In genomic region chr17:59400858-59401257, GRCh38 we compare ENCODE assay signal across 19 cellular contexts.
DNase-seq lines count a peak whose midpoint lies in the region; ATAC-seq and TF ChIP-seq lines count a peak whose summit lies in the region.
"Had no signal": no experiment of that assay in that cellular context is flagged by ENCODE, and none has a peak within 500 bp of the region (broad histone marks: within the 10 kb centered on the region; RNA-seq: fewer than 3 reads in every experiment).

No MANE protein-coding gene starts in this region.

- peak overlapping the region; percentile 38 for H3K4me3 ChIP-seq in BJ (ENCODE audit: low read depth, low read length)
- H3K4me3 ChIP-seq in foreskin fibroblast (ENCODE audit: low read depth in 1 of 2, low read length in 2 of 2), result peak overlapping the region; percentile 29 to 54
- no peak overlapping the region for H3K4me3 ChIP-seq in Caco-2 (ENCODE audit: low read depth, low read length)
- H3K4me3 ChIP-seq: Peyer's patch, transverse colon had no signal

- TF ChIP-seq CTCF in BJ (IDR thresholded peaks at IDR 0.05; ENCODE audit: insufficient read depth, low read depth, low read length) (no peak), WTC11 (IDR thresholded peaks at IDR 0.05) (no peak), foreskin fibroblast (IDR thresholded peaks at IDR 0.05; ENCODE audit: low read depth, low read length) (no peak), Caco-2 (IDR thresholded peaks at IDR 0.05; ENCODE audit: insufficient read depth in 1 of 2, low read depth in 1 of 2, low read length in 1 of 2, severe bottlenecking in 1 of 2, unreplicated experiment in 1 of 2) (no peak)

- no peaks in the 10 kb centered on the region for H3K9me3 ChIP-seq in Caco-2
- H3K9me3 ChIP-seq: Peyer's patch, transverse colon had no signal

- CTCF ChIA-PET in BJ (lab: Yijun Ruan, JAX) (interaction anchor here (1.7 kb wide), 1 partner anchor 22 kb away, joined by 3 read pairs; no protein-coding TSS in a partner anchor), WTC11 (lab: Charles Lee) (no interaction called here), Caco-2 (lab: Charles Lee) (no interaction called here)

- H3K27ac Mint-ChIP-seq in WTC11 (0 out of 2 replicates have a peak overlapping the region, but pooled peaks have one; percentile 75), Caco-2 (ENCODE audit: unreplicated experiment) (no peak overlapping the region)
- H3K27ac Mint-ChIP-seq: activated CD8-positive, alpha-beta memory T cell treated with anti-CD3 and anti-CD28 coated beads, Interleukin-2, amount 10 ng/mL, durations not matched to agents 7 days and 5 days had no signal

- H3K4me1 Mint-ChIP-seq in WTC11 (no peaks in the 10 kb centered on the region), Caco-2 (ENCODE audit: low read depth, unreplicated experiment) (no peaks in the 10 kb centered on the region)
- H3K4me1 Mint-ChIP-seq: naive B cell had no signal

- peaks cover 3% of the 10 kb centered on the region; the same call in 1 of the 2 replicates for H3K36me3 Mint-ChIP-seq in WTC11
- no peaks in the 10 kb centered on the region for H3K36me3 Mint-ChIP-seq in Caco-2 (ENCODE audit: insufficient read depth, unreplicated experiment)

- H3K4me3 Mint-ChIP-seq in WTC11 (no peak overlapping the region), Caco-2 (ENCODE audit: unreplicated experiment) (no peak overlapping the region)
- H3K4me3 Mint-ChIP-seq: activated CD8-positive, alpha-beta memory T cell treated with anti-CD3 and anti-CD28 coated beads, Interleukin-2, amount 10 ng/mL, durations not matched to agents 7 days and 5 days; naive B cell had no signal

- peaks cover 3% of the 10 kb centered on the region for H3K36me3 ChIP-seq in BJ (ENCODE audit: control insufficient read depth, insufficient read depth, low read length)
- no peaks in the 10 kb centered on the region for H3K36me3 ChIP-seq in Caco-2 (ENCODE audit: control insufficient read depth, insufficient read depth, low read length)

- H3K27me3 Mint-ChIP-seq in WTC11 (ENCODE audit: low read depth) (no peaks in the 10 kb centered on the region), Caco-2 (ENCODE audit: insufficient read depth, unreplicated experiment) (no peaks in the 10 kb centered on the region)
- H3K27me3 Mint-ChIP-seq: activated CD8-positive, alpha-beta memory T cell treated with anti-CD3 and anti-CD28 coated beads, Interleukin-2, amount 10 ng/mL, durations not matched to agents 7 days and 5 days; naive B cell had no signal

- POLR2A ChIA-PET in BJ (lab: Charles Lee), result no interaction called here
- POLR2A ChIA-PET in WTC11 (lab: Charles Lee), result no interaction called here
- POLR2A ChIA-PET in Caco-2 (lab: Charles Lee), result no interaction called here

- H3K27me3 ChIP-seq in BJ (ENCODE audit: control insufficient read depth, insufficient read depth, low read length) (no peaks in the 10 kb centered on the region), Caco-2 (replicated peaks; ENCODE audit: control insufficient read depth, insufficient read depth, low read length) (no peaks in the 10 kb centered on the region)
- H3K27me3 ChIP-seq: Peyer's patch, transverse colon had no signal

- DNase-seq in BJ (ENCODE audit: low read depth), result peak; percentile 37
- DNase-seq in WTC11 (ENCODE audit: low spot score), result no peak
- peak in 1 of 2 donors; percentile 39 for DNase-seq in foreskin fibroblast
- DNase-seq in pons (ENCODE audit: low spot score), result peak; percentile 45
- no peak for DNase-seq in DMS153 treated with DMSO at 0.1 percent for 48 hours (lab: John Stamatoyannopoulos, UW; ENCODE audit: unreplicated experiment)
- no peak for DNase-seq in Caco-2
- no peak for DNase-seq in posterior vena cava (ENCODE audit: low spot score)
- no peak for DNase-seq in D341Med (ENCODE audit: low spot score)
- DNase-seq: activated CD8-positive, alpha-beta memory T cell treated with anti-CD3 and anti-CD28 coated beads, Interleukin-2, amount 10 ng/mL, durations not matched to agents 7 days and 5 days; activated naive CD4-positive, alpha-beta T cell; DMS79; kidney glomerular epithelial cell; naive B cell; NCI-H187 treated with DMSO at 0.1 percent for 48 hours; NCI-H524 treated with DMSO at 0.1 percent for 48 hours; Peyer's patch; stimulated activated CD4-positive, alpha-beta T cell treated with anti-CD3 and anti-CD28 coated beads, Interleukin-2, amount 100 ng/mL, for 24 hours; transverse colon; WERI-Rb-1 had no signal

- no TSS peak for BruUV-seq in Caco-2 (replicated peaks; lab: Mats Ljungman, UMichigan)

- intact Hi-C loops in Caco-2 (cut with micrococcal nuclease; ENCODE audit: unreplicated experiment), result loop anchor here (2.0 kb wide), 1 partner anchor 34 kb away; no protein-coding TSS in a partner anchor
- intact Hi-C loops in posterior vena cava (cut with DNase I), result no loop called here

- no peak for ATAC-seq in WTC11
- ATAC-seq: activated CD8-positive, alpha-beta memory T cell treated with anti-CD3 and anti-CD28 coated beads, Interleukin-2, amount 10 ng/mL, durations not matched to agents 7 days and 5 days had no signal

- peaks cover 21% of the 10 kb centered on the region for H3K4me1 ChIP-seq in Caco-2
- H3K4me1 ChIP-seq: Peyer's patch had no signal

- H3K9me3 Mint-ChIP-seq in WTC11 (peaks cover 4% of the 10 kb centered on the region; the same call in 1 of the 2 replicates), Caco-2 (ENCODE audit: unreplicated experiment) (peaks cover 8% of the 10 kb centered on the region)
- H3K9me3 Mint-ChIP-seq: naive B cell had no signal

TF ChIP-seq in WTC11, 78 proteins besides CTCF, POLR2A, EP300 and RAD21:
- TF ChIP-seq MAX (CRISPR knock-in tag; IDR thresholded peaks at IDR 0.05) (no peak), ZNF532 (CRISPR knock-in tag; IDR thresholded peaks at IDR 0.05; ENCODE audit: borderline replicate concordance) (no peak), RELA (CRISPR knock-in tag; IDR thresholded peaks at IDR 0.05; ENCODE audit: borderline replicate concordance) (no peak), ELF4 (CRISPR knock-in tag; IDR thresholded peaks at IDR 0.05; ENCODE audit: low read depth) (no peak), NFYB (CRISPR knock-in tag; conservative IDR thresholded peaks at IDR 0.05; ENCODE audit: low read depth) (no peak), IRF1 (CRISPR knock-in tag; IDR thresholded peaks at IDR 0.05) (no peak), FOXK1 (CRISPR knock-in tag; IDR thresholded peaks at IDR 0.05) (no peak), JAZF1 (CRISPR knock-in tag; IDR thresholded peaks at IDR 0.05) (no peak), TCF7 (CRISPR knock-in tag; IDR thresholded peaks at IDR 0.05; ENCODE audit: low read depth) (no peak), JUN (CRISPR knock-in tag; IDR thresholded peaks at IDR 0.05) (no peak), CBFB (CRISPR knock-in tag; IDR thresholded peaks at IDR 0.05; ENCODE audit: low read depth) (no peak), MYBL2 (CRISPR knock-in tag; IDR thresholded peaks at IDR 0.05) (no peak), CREB1 (CRISPR knock-in tag; IDR thresholded peaks at IDR 0.05) (no peak), KAT7 (CRISPR knock-in tag; IDR thresholded peaks at IDR 0.05; ENCODE audit: borderline replicate concordance) (no peak), TEAD4 (CRISPR knock-in tag; IDR thresholded peaks at IDR 0.05) (no peak)

Comparison
In these comparisons a context has a peak if more than half of its experiments do, and no peak if none do; other contexts are left out.
1. DNase-seq: peak in BJ (single experiment) and pons (single experiment); none in WTC11 (single experiment), DMS153 treated with DMSO at 0.1 percent for 48 hours (single experiment), Caco-2 (0 of 2), posterior vena cava (single experiment) and D341Med (single experiment).